In genomic region chr7:34357068-34357467, GRCh38 we compare ENCODE assay signal across 31 cellular contexts.
DNase-seq lines count a peak whose midpoint lies in the region; ATAC-seq, FAIRE-seq and TF ChIP-seq lines count a peak whose summit lies in the region.
"Had no signal": no experiment of that assay in that cellular context is flagged by ENCODE, and none has a peak within 500 bp of the region (broad histone marks: within the 10 kb centered on the region; RNA-seq: fewer than 3 reads in every experiment).

No MANE protein-coding gene starts in this region.

- H3K36me3 ChIP-seq in GM23338 (ENCODE audit: insufficient read depth), result no peaks in the 10 kb centered on the region
- no peaks in the 10 kb centered on the region for H3K36me3 ChIP-seq in keratinocyte (ENCODE audit: control insufficient read depth in 2 of 2, extremely low read depth in 1 of 2, insufficient read depth in 2 of 2, low read length in 2 of 2)
- no peaks in the 10 kb centered on the region for H3K36me3 ChIP-seq in tibial artery
- H3K36me3 ChIP-seq: cardiac muscle cell, gastroesophageal sphincter, HAP-1, Peyer's patch, SJSA1 had no signal

- H3K9me3 Mint-ChIP-seq in GM23338, result no peaks in the 10 kb centered on the region
- H3K9me3 Mint-ChIP-seq: activated CD4-positive, alpha-beta memory T cell treated with anti-CD3 and anti-CD28 coated beads, Interleukin-2, amount 10 ng/mL, durations not matched to agents 7 days and 5 days; CD4-positive, alpha-beta T cell had no signal

- H3K9me3 ChIP-seq in keratinocyte (ENCODE audit: control insufficient read depth, low read depth, low read length) (no peaks in the 10 kb centered on the region), tibial artery (no peaks in the 10 kb centered on the region)
- H3K9me3 ChIP-seq: A549, gastroesophageal sphincter, HAP-1, Peyer's patch, SJSA1 had no signal

- peaks cover 25% of the 10 kb centered on the region for H3K27me3 Mint-ChIP-seq in GM23338 (ENCODE audit: insufficient read depth, low read depth, poor library complexity)
- H3K27me3 Mint-ChIP-seq: activated CD4-positive, alpha-beta memory T cell treated with anti-CD3 and anti-CD28 coated beads, Interleukin-2, amount 10 ng/mL, durations not matched to agents 7 days and 5 days; activated naive CD4-positive, alpha-beta T cell treated with anti-CD3 and anti-CD28 coated beads, Interleukin-2, amount 10 ng/mL, durations not matched to agents 7 days and 5 days; CD4-positive, alpha-beta T cell had no signal

- H3K27ac ChIP-seq in GM23338 (ENCODE audit: low read depth), result no peak overlapping the region
- H3K27ac ChIP-seq in keratinocyte (ENCODE audit: control insufficient read depth, insufficient read depth, low read length), result peak overlapping the region; percentile 61
- H3K27ac ChIP-seq in tibial artery, result no peak overlapping the region
- H3K27ac ChIP-seq: A549, cardiac muscle cell, coronary artery, gastroesophageal sphincter, Peyer's patch, SJSA1 had no signal

- H3K4me3 Mint-ChIP-seq in GM23338, result no peak overlapping the region
- H3K4me3 Mint-ChIP-seq: activated CD4-positive, alpha-beta memory T cell treated with anti-CD3 and anti-CD28 coated beads, Interleukin-2, amount 10 ng/mL, durations not matched to agents 7 days and 5 days; activated naive CD4-positive, alpha-beta T cell treated with anti-CD3 and anti-CD28 coated beads, Interleukin-2, amount 10 ng/mL, durations not matched to agents 7 days and 5 days; CD4-positive, alpha-beta T cell; natural killer cell had no signal

- intact Hi-C loops in tibial artery (cut with DNase I; ENCODE audit: low total_unique reads), result no loop called here

- ATAC-seq in GM23338, result peak; percentile 78
- ATAC-seq: A549, gastroesophageal sphincter, natural killer cell had no signal

- H3K4me1 ChIP-seq in GM23338 (ENCODE audit: insufficient read depth) (peaks cover 5% of the 10 kb centered on the region; the same call in 1 of the 2 replicates), keratinocyte (ENCODE audit: control insufficient read depth, extremely low read depth, insufficient read depth, low read length) (peaks cover 17% of the 10 kb centered on the region), tibial artery (peaks cover 0 to 34% (median 3%) of the 10 kb centered on the region in 4 donors)
- H3K4me1 ChIP-seq: A549, gastroesophageal sphincter, HAP-1, Peyer's patch, SJSA1 had no signal

- H3K4me2 ChIP-seq in GM23338 (no peak overlapping the region), keratinocyte (ENCODE audit: control insufficient read depth, extremely low read depth, insufficient read depth, low read depth, low read length) (peak overlapping the region; percentile 42)
- H3K4me2 ChIP-seq: A549 had no signal

- no peak overlapping the region for H3K9ac ChIP-seq in keratinocyte (ENCODE audit: control insufficient read depth, extremely low read depth, insufficient read depth, low read length)

- H3K27ac Mint-ChIP-seq in GM23338, result no peak overlapping the region
- H3K27ac Mint-ChIP-seq: activated CD4-positive, alpha-beta memory T cell treated with anti-CD3 and anti-CD28 coated beads, Interleukin-2, amount 10 ng/mL, durations not matched to agents 7 days and 5 days; activated naive CD4-positive, alpha-beta T cell treated with anti-CD3 and anti-CD28 coated beads, Interleukin-2, amount 10 ng/mL, durations not matched to agents 7 days and 5 days; CD4-positive, alpha-beta T cell; natural killer cell had no signal

- peaks cover 7% of the 10 kb centered on the region for H3K9me2 ChIP-seq in GM23338 (ENCODE audit: insufficient read depth)

- H3K36me3 Mint-ChIP-seq in GM23338 (ENCODE audit: low read depth), result no peaks in the 10 kb centered on the region
- H3K36me3 Mint-ChIP-seq: activated naive CD4-positive, alpha-beta T cell treated with anti-CD3 and anti-CD28 coated beads, Interleukin-2, amount 10 ng/mL, durations not matched to agents 7 days and 5 days; natural killer cell had no signal

- dilution Hi-C loops in keratinocyte (cut with MboI; ENCODE audit: extremely low pct_ligation_motif_present, low sequenced_read_pairs), result no loop called here

- no peaks in the 10 kb centered on the region for H3K9me1 ChIP-seq in keratinocyte (ENCODE audit: control insufficient read depth, extremely low read depth, insufficient read depth, low read length)

- H3K27me3 ChIP-seq in GM23338 (ENCODE audit: insufficient read depth), result peaks cover 61% of the 10 kb centered on the region
- no peaks in the 10 kb centered on the region for H3K27me3 ChIP-seq in keratinocyte (ENCODE audit: control insufficient read depth, extremely low read depth, insufficient read depth, low read length)
- no peaks in the 10 kb centered on the region for H3K27me3 ChIP-seq in tibial artery
- H3K27me3 ChIP-seq: cardiac muscle cell, gastroesophageal sphincter, Peyer's patch, SJSA1 had no signal

- H3K4me3 ChIP-seq in GM23338 (no peak overlapping the region), astrocyte of the spinal cord (ENCODE audit: low read depth, low read length) (no peak overlapping the region), keratinocyte (ENCODE audit: control insufficient read depth in 2 of 3, extremely low read depth in 1 of 3, insufficient read depth in 2 of 3, low read depth in 1 of 3, low read length in 3 of 3) (no peak overlapping the region), tibial artery (no peak overlapping the region)
- H3K4me3 ChIP-seq: A549, cardiac muscle cell, coronary artery, gastroesophageal sphincter, HAP-1, Peyer's patch, SJSA1 had no signal

- peaks cover 10% of the 10 kb centered on the region for H3K4me1 Mint-ChIP-seq in GM23338
- H3K4me1 Mint-ChIP-seq: activated CD4-positive, alpha-beta memory T cell treated with anti-CD3 and anti-CD28 coated beads, Interleukin-2, amount 10 ng/mL, durations not matched to agents 7 days and 5 days; activated naive CD4-positive, alpha-beta T cell treated with anti-CD3 and anti-CD28 coated beads, Interleukin-2, amount 10 ng/mL, durations not matched to agents 7 days and 5 days; natural killer cell had no signal

- DNase-seq in GM23338 (ENCODE audit: low spot score) (peak; percentile 37), OCI-M1 (lab: John Stamatoyannopoulos, UW) (peak; percentile 3), astrocyte of the spinal cord (ENCODE audit: low read depth, low spot score) (peak; percentile 13), keratinocyte (ENCODE audit: low read depth, low spot score) (no peak), hypothalamus (lab: John Stamatoyannopoulos, UW) (no peak), epidermal melanocyte (ENCODE audit: insufficient read length, low spot score) (no peak), SW 1271 (lab: John Stamatoyannopoulos, UW) (no peak), tibial artery (no peak)
- DNase-seq: activated CD4-positive, alpha-beta memory T cell treated with anti-CD3 and anti-CD28 coated beads, Interleukin-2, amount 10 ng/mL, durations not matched to agents 7 days and 5 days; activated CD4-positive, alpha-beta T cell treated with anti-CD3 and anti-CD28 coated beads for 1 hour; activated CD8-positive, alpha-beta memory T cell treated with anti-CD3 and anti-CD28 coated beads, Interleukin-2, amount 50 U/mL, for 48 hours; activated naive CD4-positive, alpha-beta T cell treated with anti-CD3 and anti-CD28 coated beads, Interleukin-2, amount 10 ng/mL, durations not matched to agents 7 days and 5 days; AML-193; amniotic stem cell; CD4-positive, alpha-beta T cell; DMS 273 treated with DMSO at 0.1 percent for 48 hours; Kasumi-1; natural killer cell; NCI-H1694; NCI-H510A; occipital lobe; Peyer's patch; stimulated activated naive CD4-positive, alpha-beta T cell treated with Interleukin-2 at 50 U/mL for 16 hours had no signal

- H4K20me1 ChIP-seq in GM23338 (replicated peaks; ENCODE audit: insufficient read depth), result no peaks in the 10 kb centered on the region
- no peaks in the 10 kb centered on the region for H4K20me1 ChIP-seq in keratinocyte (ENCODE audit: control insufficient read depth, extremely low read depth, insufficient read depth, low read length)

- FAIRE-seq in keratinocyte (lab: Jason Lieb, UNC), result peak; percentile 80
- FAIRE-seq: A549, islet of Langerhans, TTC549 had no signal

- no peak for TF ChIP-seq CTCF in GM23338 (conservative IDR thresholded peaks at IDR 0.05; ENCODE audit: low read depth in 2 of 2)
- no peak for TF ChIP-seq CTCF in astrocyte of the spinal cord (IDR thresholded peaks at IDR 0.05; ENCODE audit: low read depth, low read length)
- no peak for TF ChIP-seq CTCF in keratinocyte (optimal IDR thresholded peaks at IDR 0.05 in 1 of 3, IDR thresholded peaks at IDR 0.05 in 1 of 3, conservative IDR thresholded peaks at IDR 0.05 in 1 of 3; ENCODE audit: extremely low read depth in 1 of 3, insufficient read depth in 2 of 3, low read length in 3 of 3)
- no peak for TF ChIP-seq CTCF in tibial artery (IDR thresholded peaks at IDR 0.05)

- no peaks in the 10 kb centered on the region for H3F3A ChIP-seq in GM23338 (replicated peaks; ENCODE audit: low read depth)

- in situ Hi-C loops in astrocyte of the spinal cord (cut with HindIII; ENCODE audit: low sequenced_read_pairs), result no loop called here

- no peak overlapping the region for H2AFZ ChIP-seq in GM23338
- H2AFZ ChIP-seq in keratinocyte (ENCODE audit: control insufficient read depth, low read length), result no peak overlapping the region

- H3K79me2 ChIP-seq in GM23338 (replicated peaks; ENCODE audit: insufficient read depth), result no peaks in the 10 kb centered on the region
- no peaks in the 10 kb centered on the region for H3K79me2 ChIP-seq in keratinocyte (ENCODE audit: control insufficient read depth, insufficient read depth, low read length)

TF ChIP-seq in GM23338, 12 proteins besides CTCF, POLR2A, EP300 and RAD21 (continues in another document):
- TF ChIP-seq ETS1 (IDR thresholded peaks at IDR 0.05), result no peak
- no peak for TF ChIP-seq STAT1 (IDR thresholded peaks at IDR 0.05; ENCODE audit: unreplicated experiment)

Comparison
In these comparisons a context has a peak if more than half of its experiments do, and no peak if none do; other contexts are left out.
1. DNase-seq: peak in GM23338 (single experiment), OCI-M1 (single experiment) and astrocyte of the spinal cord (single experiment); none in keratinocyte (single experiment), hypothalamus (0 of 51), epidermal melanocyte (single experiment), SW 1271 (0 of 2) and tibial artery (0 of 2).